In the genomic region with DNA sequence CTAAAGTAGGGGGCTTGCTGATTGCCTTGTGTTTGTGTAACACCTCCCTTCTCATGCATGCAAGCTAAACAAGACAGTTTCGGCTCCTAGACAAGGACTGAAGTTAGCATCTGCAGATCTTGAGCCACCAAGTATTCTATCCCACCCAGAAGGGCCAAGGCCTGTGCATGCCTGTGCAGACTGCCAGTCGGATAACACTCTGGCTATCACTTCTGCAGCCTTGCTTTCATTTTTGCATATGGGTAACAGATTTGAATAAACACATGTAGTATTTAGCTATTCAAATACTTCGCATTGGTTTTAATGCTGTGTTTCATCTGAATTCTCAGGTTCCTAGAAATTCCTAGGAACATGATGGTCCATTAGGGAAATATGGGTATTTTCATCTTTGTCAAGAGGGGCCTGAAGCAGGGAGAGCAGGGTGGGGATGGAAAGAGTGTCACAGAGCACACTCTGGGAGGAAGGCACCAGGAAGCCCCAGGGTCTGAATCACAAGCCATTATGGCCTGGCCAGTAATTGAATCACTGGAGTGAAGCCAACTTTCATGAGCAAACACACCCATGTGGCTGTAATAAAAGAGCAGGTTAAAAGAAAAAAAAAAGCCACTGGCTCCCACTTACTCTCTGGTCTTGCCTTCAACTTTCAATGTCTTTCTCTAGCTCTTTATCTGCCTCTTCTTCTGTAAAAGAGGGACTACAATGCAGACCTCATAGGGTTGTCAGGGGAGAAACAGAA, we compare ENCODE assay signal across 8 cellular contexts. TPM values are rescaled to one million over a fixed set of nuclear protein-coding genes. Genes with fewer than 3 reads are reported as not detected.
DNase-seq lines count a peak whose midpoint lies in the region; ATAC-seq, FAIRE-seq and TF ChIP-seq lines count a peak whose summit lies in the region.

No MANE protein-coding gene starts in this region.

- no peak for ATAC-seq in effector memory CD8-positive, alpha-beta T cell (replicated peaks)
- no peak for ATAC-seq in GM18909 (IDR thresholded peaks at IDR 0.05; ENCODE audit: poor library complexity, unreplicated experiment)

- H3K27me3 Mint-ChIP-seq in astrocyte (ENCODE audit: low read depth, unreplicated experiment) = no peaks in the 10 kb centered on the region
- H3K27me3 Mint-ChIP-seq in activated naive CD8-positive, alpha-beta T cell treated with anti-CD3 and anti-CD28 coated beads for 36 hours = no peaks in the 10 kb centered on the region
- H3K27me3 Mint-ChIP-seq in effector memory CD8-positive, alpha-beta T cell = no peaks in the 10 kb centered on the region

- H3K27ac Mint-ChIP-seq in astrocyte (ENCODE audit: unreplicated experiment) = no peak overlapping the region
- no peak overlapping the region for H3K27ac Mint-ChIP-seq in activated naive CD8-positive, alpha-beta T cell treated with anti-CD3 and anti-CD28 coated beads for 36 hours
- H3K27ac Mint-ChIP-seq in effector memory CD8-positive, alpha-beta T cell = no peak overlapping the region

- peak; percentile 94 for DNase-seq in Daoy (ENCODE audit: low read depth)
- peak; percentile 88 for DNase-seq in NCI-H2029 treated with DMSO at 0.1 percent for 48 hours (lab: John Stamatoyannopoulos, UW)
- DNase-seq in astrocyte (ENCODE audit: low read depth) = peak; percentile 84
- DNase-seq in mucosa of gallbladder (ENCODE audit: low spot score) = peak; percentile 65
- no peak for DNase-seq in activated naive CD8-positive, alpha-beta T cell treated with anti-CD3 and anti-CD28 coated beads for 36 hours
- no peak for DNase-seq in effector memory CD8-positive, alpha-beta T cell
- DNase-seq in stimulated activated CD4-positive, alpha-beta T cell treated with anti-CD3 and anti-CD28 coated beads, Interleukin-2, amount 100 ng/mL, for 24 hours = no peak

- no peaks in the 10 kb centered on the region for H3K9me3 Mint-ChIP-seq in astrocyte (ENCODE audit: unreplicated experiment)
- no peaks in the 10 kb centered on the region for H3K9me3 Mint-ChIP-seq in activated naive CD8-positive, alpha-beta T cell treated with anti-CD3 and anti-CD28 coated beads for 36 hours
- H3K9me3 Mint-ChIP-seq in effector memory CD8-positive, alpha-beta T cell = no peaks in the 10 kb centered on the region

- H3K4me1 ChIP-seq in astrocyte (ENCODE audit: insufficient read depth, low read length) = peaks cover 45% of the 10 kb centered on the region

- no peak overlapping the region for H3K4me3 Mint-ChIP-seq in astrocyte (ENCODE audit: unreplicated experiment)
- no peak overlapping the region for H3K4me3 Mint-ChIP-seq in activated naive CD8-positive, alpha-beta T cell treated with anti-CD3 and anti-CD28 coated beads for 36 hours
- no peak overlapping the region for H3K4me3 Mint-ChIP-seq in effector memory CD8-positive, alpha-beta T cell

- peaks cover 42% of the 10 kb centered on the region for H4K20me1 ChIP-seq in astrocyte (ENCODE audit: insufficient read depth, low read length)

- TF ChIP-seq CTCF in astrocyte (IDR thresholded peaks at IDR 0.05; ENCODE audit: insufficient read depth, low read depth, low read length) = no peak

- H3K27me3 ChIP-seq in astrocyte (ENCODE audit: insufficient read depth, low read length) = no peaks in the 10 kb centered on the region

- peaks cover 53% of the 10 kb centered on the region for H3K4me1 Mint-ChIP-seq in astrocyte (ENCODE audit: low read depth, unreplicated experiment)
- no peaks in the 10 kb centered on the region for H3K4me1 Mint-ChIP-seq in activated naive CD8-positive, alpha-beta T cell treated with anti-CD3 and anti-CD28 coated beads for 36 hours
- peaks cover 0 to 2% of the 10 kb centered on the region in 2 donors for H3K4me1 Mint-ChIP-seq in effector memory CD8-positive, alpha-beta T cell (ENCODE audit: low read depth in 2 of 2)

- H3K27ac ChIP-seq in astrocyte (ENCODE audit: low read depth, low read length) = peak overlapping the region; percentile 9

- H3K4me2 ChIP-seq in astrocyte (ENCODE audit: low read length) = peak overlapping the region; percentile 44

- H3K36me3 Mint-ChIP-seq in astrocyte (ENCODE audit: low read depth, unreplicated experiment) = peaks cover 2% of the 10 kb centered on the region
- no peaks in the 10 kb centered on the region for H3K36me3 Mint-ChIP-seq in activated naive CD8-positive, alpha-beta T cell treated with anti-CD3 and anti-CD28 coated beads for 36 hours
- no peaks in the 10 kb centered on the region for H3K36me3 Mint-ChIP-seq in effector memory CD8-positive, alpha-beta T cell (ENCODE audit: insufficient read depth)

- H3K79me2 ChIP-seq in astrocyte (ENCODE audit: insufficient read depth, low read length) = peaks cover 68% of the 10 kb centered on the region

- peak overlapping the region; percentile 17 for H3K9ac ChIP-seq in astrocyte (ENCODE audit: low read length)

- no peaks in the 10 kb centered on the region for H3K9me3 ChIP-seq in astrocyte (ENCODE audit: insufficient read depth, low read depth, low read length)

- no peaks in the 10 kb centered on the region for H3K36me3 ChIP-seq in astrocyte (ENCODE audit: insufficient read depth, low read length)

- H3K4me3 ChIP-seq in astrocyte (ENCODE audit: insufficient read depth, low read depth, low read length) = no peak overlapping the region

- no peak for FAIRE-seq in astrocyte (lab: Jason Lieb, UNC)

- H2AFZ ChIP-seq in astrocyte (ENCODE audit: low read depth, low read length) = no peak overlapping the region

RNA-seq across cellular contexts. Expression of a gene that starts 28.2 kb away (rescaled TPM):
- 81.7 and 82.6 TPM in 2 replicates for total RNA-seq in Daoy (2014; rRNA removed; shearing (Covaris generic))
- total RNA-seq in astrocyte (127 and 162 TPM in 2 replicates), mucosa of gallbladder (60.9 TPM)
- 10 to 100 TPM; 20.4 to 20.7 TPM for total RNA-seq in activated naive CD8-positive, alpha-beta T cell treated with anti-CD3 and anti-CD28 coated beads for 36 hours

Comparison
In these comparisons a context has a peak if more than half of its experiments do, and no peak if none do; other contexts are left out.
1. DNase-seq: peak in Daoy (single experiment), NCI-H2029 treated with DMSO at 0.1 percent for 48 hours (single experiment), astrocyte (single experiment) and mucosa of gallbladder (single experiment); none in activated naive CD8-positive, alpha-beta T cell treated with anti-CD3 and anti-CD28 coated beads for 36 hours (single experiment), effector memory CD8-positive, alpha-beta T cell (0 of 3) and stimulated activated CD4-positive, alpha-beta T cell treated with anti-CD3 and anti-CD28 coated beads, Interleukin-2, amount 100 ng/mL, for 24 hours (0 of 2).